1 cellular context compared by ENCODE assay signal in the genomic region with DNA sequence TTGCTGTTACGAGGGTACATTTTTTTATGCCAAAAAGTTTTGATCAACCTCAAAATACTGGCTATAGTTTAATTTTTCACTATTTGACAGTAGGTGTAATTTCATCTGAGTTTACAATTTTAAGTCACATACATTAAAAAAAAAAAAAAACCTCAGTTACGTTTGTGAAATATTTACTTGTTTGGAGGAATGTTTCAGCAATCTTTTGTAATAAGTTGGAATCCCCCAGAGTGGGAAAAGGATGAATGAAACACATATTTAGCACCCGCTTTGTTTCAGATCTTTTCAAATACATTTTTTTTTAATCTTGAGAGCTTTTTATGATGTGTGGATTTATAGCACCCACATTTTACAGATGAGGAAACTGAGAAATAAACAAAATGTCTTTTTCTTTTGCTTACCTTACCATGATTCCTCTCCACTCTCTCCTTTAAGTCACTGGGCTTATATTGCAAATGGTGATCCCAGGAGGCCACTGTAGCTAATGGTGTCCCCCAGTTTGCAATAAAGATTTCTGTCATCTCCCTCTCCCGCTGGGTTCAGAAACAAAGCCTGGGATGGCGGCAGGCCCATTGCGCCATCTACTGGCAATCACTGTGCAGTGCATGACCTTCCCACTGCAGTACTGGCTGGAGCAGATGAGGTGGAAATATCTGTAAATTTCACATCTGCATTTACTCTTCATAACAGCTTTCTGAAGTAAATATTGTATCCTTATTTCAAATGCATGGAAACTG.
TF ChIP-seq lines count a peak whose summit lies in the region.

No MANE protein-coding gene starts in this region.

TF ChIP-seq in SK-N-SH treated with all-trans-retinoic acid at 6 μM for 48 hours, 23 proteins besides CTCF, POLR2A, EP300 and RAD21 (continued from another document):
- TF ChIP-seq, protein P1, sequence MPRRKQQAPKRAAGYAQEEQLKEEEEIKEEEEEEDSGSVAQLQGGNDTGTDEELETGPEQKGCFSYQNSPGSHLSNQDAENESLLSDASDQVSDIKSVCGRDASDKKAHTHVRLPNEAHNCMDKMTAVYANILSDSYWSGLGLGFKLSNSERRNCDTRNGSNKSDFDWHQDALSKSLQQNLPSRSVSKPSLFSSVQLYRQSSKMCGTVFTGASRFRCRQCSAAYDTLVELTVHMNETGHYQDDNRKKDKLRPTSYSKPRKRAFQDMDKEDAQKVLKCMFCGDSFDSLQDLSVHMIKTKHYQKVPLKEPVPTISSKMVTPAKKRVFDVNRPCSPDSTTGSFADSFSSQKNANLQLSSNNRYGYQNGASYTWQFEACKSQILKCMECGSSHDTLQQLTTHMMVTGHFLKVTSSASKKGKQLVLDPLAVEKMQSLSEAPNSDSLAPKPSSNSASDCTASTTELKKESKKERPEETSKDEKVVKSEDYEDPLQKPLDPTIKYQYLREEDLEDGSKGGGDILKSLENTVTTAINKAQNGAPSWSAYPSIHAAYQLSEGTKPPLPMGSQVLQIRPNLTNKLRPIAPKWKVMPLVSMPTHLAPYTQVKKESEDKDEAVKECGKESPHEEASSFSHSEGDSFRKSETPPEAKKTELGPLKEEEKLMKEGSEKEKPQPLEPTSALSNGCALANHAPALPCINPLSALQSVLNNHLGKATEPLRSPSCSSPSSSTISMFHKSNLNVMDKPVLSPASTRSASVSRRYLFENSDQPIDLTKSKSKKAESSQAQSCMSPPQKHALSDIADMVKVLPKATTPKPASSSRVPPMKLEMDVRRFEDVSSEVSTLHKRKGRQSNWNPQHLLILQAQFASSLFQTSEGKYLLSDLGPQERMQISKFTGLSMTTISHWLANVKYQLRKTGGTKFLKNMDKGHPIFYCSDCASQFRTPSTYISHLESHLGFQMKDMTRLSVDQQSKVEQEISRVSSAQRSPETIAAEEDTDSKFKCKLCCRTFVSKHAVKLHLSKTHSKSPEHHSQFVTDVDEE (CRISPR knock-in tag; IDR thresholded peaks at IDR 0.05): no peak
- TF ChIP-seq GLIS3 (CRISPR knock-in tag; IDR thresholded peaks at IDR 0.05): no peak
- TF ChIP-seq, protein P2, sequence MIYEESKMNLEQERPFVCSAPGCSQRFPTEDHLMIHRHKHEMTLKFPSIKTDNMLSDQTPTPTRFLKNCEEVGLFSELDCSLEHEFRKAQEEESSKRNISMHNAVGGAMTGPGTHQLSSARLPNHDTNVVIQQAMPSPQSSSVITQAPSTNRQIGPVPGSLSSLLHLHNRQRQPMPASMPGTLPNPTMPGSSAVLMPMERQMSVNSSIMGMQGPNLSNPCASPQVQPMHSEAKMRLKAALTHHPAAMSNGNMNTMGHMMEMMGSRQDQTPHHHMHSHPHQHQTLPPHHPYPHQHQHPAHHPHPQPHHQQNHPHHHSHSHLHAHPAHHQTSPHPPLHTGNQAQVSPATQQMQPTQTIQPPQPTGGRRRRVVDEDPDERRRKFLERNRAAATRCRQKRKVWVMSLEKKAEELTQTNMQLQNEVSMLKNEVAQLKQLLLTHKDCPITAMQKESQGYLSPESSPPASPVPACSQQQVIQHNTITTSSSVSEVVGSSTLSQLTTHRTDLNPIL (CRISPR knock-in tag; IDR thresholded peaks at IDR 0.05; ENCODE audit: low read depth): no peak
- no peak for TF ChIP-seq ISL1 (CRISPR knock-in tag; IDR thresholded peaks at IDR 0.05)
- TF ChIP-seq ZNF70 (CRISPR knock-in tag; IDR thresholded peaks at IDR 0.05): no peak
- no peak for TF ChIP-seq BACH2 (CRISPR knock-in tag; IDR thresholded peaks at IDR 0.05; ENCODE audit: borderline replicate concordance)
- no peak for TF ChIP-seq ZNF565 (CRISPR knock-in tag; conservative IDR thresholded peaks at IDR 0.05; ENCODE audit: low read depth)
- TF ChIP-seq ZNF8 (CRISPR knock-in tag; IDR thresholded peaks at IDR 0.05): no peak
- TF ChIP-seq ZC3H10 (CRISPR knock-in tag; IDR thresholded peaks at IDR 0.05): no peak
- no peak for TF ChIP-seq OSR1 (CRISPR knock-in tag; IDR thresholded peaks at IDR 0.05)
- TF ChIP-seq TOX (CRISPR knock-in tag; IDR thresholded peaks at IDR 0.05; ENCODE audit: borderline replicate concordance): no peak
